8 cellular contexts compared by ENCODE assay signal in the genomic region with DNA sequence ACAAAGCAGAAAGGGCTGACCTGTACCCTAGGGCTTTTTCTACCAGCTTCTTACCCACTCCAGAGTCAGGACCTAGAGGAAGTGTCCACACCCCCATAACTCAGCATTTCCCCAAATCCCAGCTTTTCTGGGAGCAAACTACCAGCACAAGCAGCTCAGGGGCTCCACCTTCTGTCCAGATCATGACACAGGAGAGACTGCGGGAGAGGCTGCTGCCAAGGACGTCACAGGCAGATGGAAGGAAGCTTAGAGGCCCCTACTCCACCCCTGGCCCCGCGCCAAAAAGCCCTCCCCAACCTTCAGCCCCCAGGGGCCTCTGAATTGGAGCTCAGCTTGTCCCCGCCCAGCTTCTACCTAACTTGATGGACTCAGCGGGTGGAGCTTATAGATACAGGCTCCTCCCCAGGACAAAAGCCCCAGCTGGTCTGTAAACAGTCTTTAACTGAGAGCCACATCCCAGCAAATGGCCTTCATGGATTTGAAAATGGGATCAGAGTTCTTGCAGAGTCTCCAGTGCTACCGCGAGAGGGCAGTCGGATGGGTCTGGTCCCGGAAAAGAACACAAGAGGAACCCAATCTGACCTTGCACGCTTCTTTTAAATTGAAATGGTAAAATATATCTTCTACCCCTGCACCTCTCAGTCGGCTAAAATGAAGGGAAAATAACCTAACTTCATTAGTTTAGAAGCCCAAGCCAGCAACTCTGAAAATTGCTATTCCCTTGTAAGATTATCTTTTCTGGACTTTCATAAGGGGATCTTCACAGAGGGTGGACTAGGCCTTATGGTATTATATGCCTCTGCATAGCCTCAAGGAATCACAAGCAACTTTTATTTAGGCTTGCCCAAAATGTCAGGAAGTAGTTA. TPM values are rescaled to one million over a fixed set of nuclear protein-coding genes. Genes with fewer than 3 reads are reported as not detected.
DNase-seq lines count a peak whose midpoint lies in the region; ATAC-seq, FAIRE-seq and TF ChIP-seq lines count a peak whose summit lies in the region.

No MANE protein-coding gene starts in this region.

- peaks cover 32% of the 10 kb centered on the region for H3K36me3 ChIP-seq in neuron (ENCODE audit: insufficient read depth, low read length)

- H2AFZ ChIP-seq in neuron (ENCODE audit: low read depth, low read length), result no peak overlapping the region

- peak; percentile 95 for TF ChIP-seq CTCF in foreskin keratinocyte (conservative IDR thresholded peaks at IDR 0.05)

- no peaks in the 10 kb centered on the region for H3K9me3 ChIP-seq in neuron (ENCODE audit: low read length)

- no peak for TF ChIP-seq POLR2A in H54 (IDR thresholded peaks at IDR 0.05; ENCODE audit: low read depth, low read length)

- peak; percentile 79 for FAIRE-seq in H54 (lab: Jason Lieb, UNC)

- H3K27me3 ChIP-seq in foreskin keratinocyte, result no peaks in the 10 kb centered on the region
- H3K27me3 ChIP-seq in neuron (ENCODE audit: insufficient read depth, low read length), result no peaks in the 10 kb centered on the region

- peak overlapping the region; percentile 83 for H3K4me3 ChIP-seq in neuron (ENCODE audit: low read length)

- ATAC-seq in foreskin keratinocyte, result peak; percentile 73

- H3K4me1 ChIP-seq in foreskin keratinocyte, result peaks cover 3% of the 10 kb centered on the region
- H3K4me1 ChIP-seq in neuron (ENCODE audit: insufficient read depth, low read length), result peaks cover 47% of the 10 kb centered on the region

- in situ Hi-C loops in G401 (cut with HindIII; ENCODE audit: low sequenced_read_pairs), result no loop called here

- DNase-seq in G401 (ENCODE audit: low spot score) (peak; percentile 100), H54 (ENCODE audit: insufficient read length, low spot score) (peak; percentile 97), LoVo (ENCODE audit: low spot score) (peak; percentile 100), SHP77 treated with DMSO at 0.1 percent for 48 hours (lab: John Stamatoyannopoulos, UW) (peak; percentile 99), foreskin keratinocyte (peak; percentile 98 to 99), substantia nigra (lab: John Stamatoyannopoulos, UW) (peak; percentile 54 to 99 (median 92))
- DNase-seq in activated gamma-delta T cell treated with anti-CD3 and anti-CD28 coated beads, Interleukin-2, amount 50 U/mL, for 16 hours (ENCODE audit: low read depth), result peak; percentile 87

- H3K27ac ChIP-seq in foreskin keratinocyte (peak overlapping the region; percentile 83), substantia nigra (ENCODE audit: low read depth, low read length, poor library complexity, severe bottlenecking) (peak overlapping the region; percentile 95)

RNA-seq across cellular contexts. Expression of gene BAZ2A, which starts 6.8 kb away (rescaled TPM):
- total RNA-seq in G401 (2014; rRNA removed; shearing (Covaris generic)), result 2.9 and 7.4 TPM in 2 replicates
- total RNA-seq in foreskin keratinocyte, result 55.6 and 59.3 TPM in 2 replicates
- 10.6 and 13.4 TPM in 2 replicates for polyA plus RNA-seq in foreskin keratinocyte

RNA-seq across cellular contexts. Expression of gene ATP5F1B, which starts 8.9 kb away (rescaled TPM):
- total RNA-seq in G401 (2014; rRNA removed; shearing (Covaris generic)), result 211 and 219 TPM in 2 replicates
- 657 and 723 TPM in 2 replicates for total RNA-seq in foreskin keratinocyte
- polyA plus RNA-seq in foreskin keratinocyte, result 574 and 700 TPM in 2 replicates

RNA-seq across cellular contexts. Expression of gene PTGES3, which starts 51.2 kb away (rescaled TPM):
- 54.0 and 85.3 TPM in 2 replicates for total RNA-seq in G401 (2014; rRNA removed; shearing (Covaris generic))
- total RNA-seq in foreskin keratinocyte, result 263 and 298 TPM in 2 replicates
- polyA plus RNA-seq in foreskin keratinocyte, result 265 and 316 TPM in 2 replicates

Comparison
In these comparisons a context has a peak if more than half of its experiments do, and no peak if none do; other contexts are left out.
1. Peak in every context shown above with its lines: DNase-seq, ATAC-seq, H3K4me3 ChIP-seq and H3K27ac ChIP-seq.